In genomic region chr2:84971799-84972790, GRCh38 we compare ENCODE assay signal across 8 cellular contexts. TPM values are rescaled to one million over a fixed set of nuclear protein-coding genes. Genes with fewer than 3 reads are reported as not detected.
DNase-seq lines count a peak whose midpoint lies in the region; ATAC-seq and TF ChIP-seq lines count a peak whose summit lies in the region.

No MANE protein-coding gene starts in this region.

- H3K9me3 ChIP-seq in PC-3 (ENCODE audit: low read length) (no peaks in the 10 kb centered on the region), osteoblast (ENCODE audit: low read depth, low read length) (no peaks in the 10 kb centered on the region), thymus (ENCODE audit: control insufficient read depth) (no peaks in the 10 kb centered on the region)

- H2AFZ ChIP-seq in PC-3 (ENCODE audit: low read length) (no peak overlapping the region), osteoblast (ENCODE audit: low read length) (peak overlapping the region; percentile 11)

- H3K27me3 ChIP-seq in PC-3 (ENCODE audit: low read length) (no peaks in the 10 kb centered on the region), osteoblast (ENCODE audit: insufficient read depth, low read length) (no peaks in the 10 kb centered on the region), thymus (ENCODE audit: control insufficient read depth, insufficient read depth) (no peaks in the 10 kb centered on the region)

- no peak for TF ChIP-seq CTCF in PC-3 (conservative IDR thresholded peaks at IDR 0.05; ENCODE audit: low read depth, low read length)
- TF ChIP-seq CTCF in osteoblast (IDR thresholded peaks at IDR 0.05; ENCODE audit: extremely low read depth, low read depth, low read length) = no peak

- peak overlapping the region; percentile 86 for H3K4me2 ChIP-seq in PC-3 (ENCODE audit: low read length)
- peak overlapping the region; percentile 84 for H3K4me2 ChIP-seq in osteoblast (ENCODE audit: insufficient read depth, low read length)

- BruUV-seq in PC-3 (replicated peaks; lab: Mats Ljungman, UMichigan) = TSS peak; percentile 47

- H3K9me2 ChIP-seq in PC-3 (replicated peaks; ENCODE audit: low read length) = no peaks in the 10 kb centered on the region

- H3K79me2 ChIP-seq in PC-3 (ENCODE audit: low read length) (peaks cover 92% of the 10 kb centered on the region), osteoblast (ENCODE audit: insufficient read depth, low read length) (peaks cover 85% of the 10 kb centered on the region)

- H4K20me1 ChIP-seq in PC-3 (ENCODE audit: low read length) = peaks cover 53% of the 10 kb centered on the region
- H4K20me1 ChIP-seq in osteoblast (ENCODE audit: insufficient read depth, low read length) = peaks cover 43% of the 10 kb centered on the region

- H3F3A ChIP-seq in PC-3 (ENCODE audit: low read length, unreplicated experiment) = no peaks in the 10 kb centered on the region

- H3K4me1 ChIP-seq in PC-3 (ENCODE audit: insufficient read depth, low read length) (peaks cover 27% of the 10 kb centered on the region; the same call in 1 of the 2 replicates), osteoblast (ENCODE audit: insufficient read depth, low read length) (peaks cover 19% of the 10 kb centered on the region), thymus (ENCODE audit: control insufficient read depth, insufficient read depth, low read length) (peaks cover 7% of the 10 kb centered on the region)

- DNase-seq in SIG-M5 treated with dmso at 0.1 percent for 504 hours (lab: John Stamatoyannopoulos, UW; ENCODE audit: unreplicated experiment) = peak; percentile 47
- DNase-seq in SIG-M5 (lab: John Stamatoyannopoulos, UW) = no peak
- DNase-seq in PC-3 = peak; percentile 52
- peak; percentile 64 for DNase-seq in activated effector memory CD4-positive, alpha-beta T cell treated with Interleukin-2 at 50 U/mL for 16 hours
- peak; percentile 79 for DNase-seq in germinal center (ENCODE audit: low spot score)
- DNase-seq in osteoblast (ENCODE audit: insufficient read length, low spot score, missing footprints) = peak; percentile 92

- peak overlapping the region; percentile 96 for H3K9ac ChIP-seq in PC-3 (ENCODE audit: low read length)

- peak overlapping the region; percentile 82 for H3K4me3 ChIP-seq in PC-3 (ENCODE audit: low read length)
- H3K4me3 ChIP-seq in osteoblast (ENCODE audit: insufficient read depth, low read length) = peak overlapping the region; percentile 81
- peak overlapping the region; percentile 98 for H3K4me3 ChIP-seq in thymus (ENCODE audit: low read length)

- intact Hi-C loops in PC-3 (cut with micrococcal nuclease) = no loop called here

- 4% methylated on average over 67 of the region's 67 CpGs for WGBS in thymus

- peaks cover 2% of the 10 kb centered on the region; the same call in 1 of the 2 replicates for H3K36me3 ChIP-seq in PC-3 (ENCODE audit: low read depth, low read length)
- no peaks in the 10 kb centered on the region for H3K36me3 ChIP-seq in osteoblast (ENCODE audit: insufficient read depth, low read length)
- H3K36me3 ChIP-seq in thymus (ENCODE audit: control insufficient read depth, insufficient read depth) = no peaks in the 10 kb centered on the region

- peak; percentile 27 for ATAC-seq in HG03039 (IDR thresholded peaks at IDR 0.05; ENCODE audit: unreplicated experiment)
- peak; percentile 14 for ATAC-seq in PC-3

- H3K27ac ChIP-seq in PC-3 (ENCODE audit: low read length) = peak overlapping the region; percentile 75
- H3K27ac ChIP-seq in osteoblast (ENCODE audit: low read depth, low read length) = peak overlapping the region; percentile 79
- peak overlapping the region; percentile 77 for H3K27ac ChIP-seq in thymus (ENCODE audit: low read depth)

- CTCF ChIA-PET in PC-3 (lab: Charles Lee) = interaction anchor here (3.2 kb wide), 1 partner anchor 46 kb away, joined by 11 read pairs; no protein-coding TSS in a partner anchor

- POLR2A ChIA-PET in PC-3 (lab: Charles Lee; ENCODE audit: unreplicated experiment) = interaction anchor here (0.6 to 1.8 kb wide), 2 partner anchors 25 to 26 kb away, joined by 5 to 9 read pairs; no protein-coding TSS in a partner anchor

RNA-seq across cellular contexts. Expression of gene KCMF1, which starts 1.1 kb away (rescaled TPM):
- total RNA-seq in PC-3 (2014; rRNA removed) = 62.1 and 73.6 TPM in 2 replicates
- 68.7 and 74.2 TPM in 2 replicates for total RNA-seq in osteoblast
- 32.5 TPM for polyA plus RNA-seq in thymus
